Comparison of ENCODE assay signal across 1 cellular context in genomic region chr3:51961607-51962569, GRCh38.
TF ChIP-seq lines count a peak whose summit lies in the region.

No MANE protein-coding gene starts in this region.

TF ChIP-seq in GM23338, 12 proteins besides CTCF, POLR2A, EP300 and RAD21:
- TF ChIP-seq REST (IDR thresholded peaks at IDR 0.05; ENCODE audit: unreplicated experiment), result no peak
- TF ChIP-seq ZNF114 (CRISPR knock-in tag; IDR thresholded peaks at IDR 0.05), result no peak
- no peak for TF ChIP-seq EZH2 (IDR thresholded peaks at IDR 0.05; ENCODE audit: low read depth, unreplicated experiment)
- no peak for TF ChIP-seq JUNB (IDR thresholded peaks at IDR 0.05; ENCODE audit: unreplicated experiment)
